29 cellular contexts compared by ENCODE assay signal in the genomic region with DNA sequence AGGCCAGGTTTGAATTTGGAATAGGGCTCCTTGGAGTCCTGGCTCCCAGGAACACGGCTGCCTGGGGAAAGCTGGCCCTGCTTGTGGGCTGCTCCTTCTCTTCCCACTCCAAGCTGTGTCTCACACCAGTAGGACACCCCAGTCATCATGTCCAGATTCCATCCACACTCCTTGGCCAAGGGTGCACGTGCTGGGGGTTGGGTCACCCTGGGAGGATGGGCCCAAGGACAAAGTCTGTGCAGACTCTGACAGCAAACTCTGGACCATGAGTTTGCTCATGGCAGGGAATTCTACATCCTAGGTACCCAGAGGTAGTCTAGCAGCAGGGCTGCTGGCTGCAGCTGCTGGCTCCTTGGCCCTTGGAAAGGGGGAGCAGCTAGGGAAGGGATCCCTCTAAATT.
"Had no signal": no experiment of that assay in that cellular context is flagged by ENCODE, and none has a peak within 500 bp of the region (broad histone marks: within the 10 kb centered on the region; RNA-seq: fewer than 3 reads in every experiment).

No MANE protein-coding gene starts in this region.

- H3K27ac ChIP-seq: brain microvascular endothelial cell, PC-9, RWPE1 had no signal

- H3K4me3 ChIP-seq: PC-9 had no signal

- ATAC-seq: activated T-cell treated with anti-CD3 and anti-CD28 coated beads, Interleukin-2, amount 50 U/mL, for 72 hours; activated T-helper 17 cell treated with anti-CD3 and anti-CD28 coated beads, Interleukin-2, amount 50 U/mL, for 72 hours; Right ventricle myocardium inferior had no signal

- H3K9me3 Mint-ChIP-seq: activated CD4-positive, alpha-beta memory T cell treated with anti-CD3 and anti-CD28 coated beads, Interleukin-2, amount 10 ng/mL, durations not matched to agents 7 days and 5 days; activated naive CD8-positive, alpha-beta T cell treated with anti-CD3 and anti-CD28 coated beads for 36 hours; activated T-cell treated with anti-CD3 and anti-CD28 coated beads, Interleukin-2, amount 50 U/mL, for 72 hours; activated T-helper 17 cell treated with anti-CD3 and anti-CD28 coated beads, Interleukin-2, amount 50 U/mL, for 72 hours; T-helper 1 cell treated with Interleukin-12 subunit alpha and Interleukin-12 subunit beta and Interleukin-4 antibody, amounts not matched to agents 30 μg/mL and 1 μg/mL, for 36 hours; T-helper 2 cell treated with Interferon-gamma antibody and Interleukin-4, amounts not matched to agents 5 μg/mL and 100 μg/mL, for 36 hours had no signal

- DNase-seq: activated CD4-positive, alpha-beta memory T cell treated with anti-CD3 and anti-CD28 coated beads, Interleukin-2, amount 10 ng/mL, durations not matched to agents 7 days and 5 days; activated CD4-positive, alpha-beta T cell treated with anti-CD3 and anti-CD28 coated beads, Interleukin-2, amount 50 U/mL, for 1 hour; activated effector memory CD4-positive, alpha-beta T cell treated with anti-CD3 and anti-CD28 coated beads, Interleukin-2, amount 50 U/mL, for 16 hours; activated naive CD4-positive, alpha-beta T cell; activated naive CD4-positive, alpha-beta T cell treated with anti-CD3 and anti-CD28 coated beads, Interleukin-2, amount 50 U/mL, for 16 hours; activated naive CD8-positive, alpha-beta T cell treated with anti-CD3 and anti-CD28 coated beads for 36 hours; activated T-cell treated with anti-CD3 and anti-CD28 coated beads, Interleukin-2, amount 50 U/mL, for 1 hour; activated T-cell treated with anti-CD3 and anti-CD28 coated beads, Interleukin-2, amount 50 U/mL, for 72 hours; amniotic stem cell; aorta; brain microvascular endothelial cell; central memory CD4-positive, alpha-beta T cell; MM.1S; MV-4-11; NCI-H1092; NCI-H1436 treated with DMSO at 0.1 percent for 48 hours; NCI-H1694 treated with DMSO at 0.1 percent for 48 hours; NCI-H2029; NCI-H345; NCI-H526; NCI-H748 treated with DMSO at 0.1 percent for 48 hours; NK-92 treated with Interleukin-12 subunit alpha and Interleukin-12 subunit beta, amount 100 ng/mL, for 24 hours; SIG-M5 had no signal

- H3K36me3 Mint-ChIP-seq: activated naive CD8-positive, alpha-beta T cell treated with anti-CD3 and anti-CD28 coated beads for 36 hours had no signal

- H3K4me1 Mint-ChIP-seq: activated T-helper 17 cell treated with anti-CD3 and anti-CD28 coated beads, Interleukin-2, amount 50 U/mL, for 72 hours had no signal

- H3K4me3 Mint-ChIP-seq: activated CD4-positive, alpha-beta memory T cell treated with anti-CD3 and anti-CD28 coated beads, Interleukin-2, amount 10 ng/mL, durations not matched to agents 7 days and 5 days; activated naive CD8-positive, alpha-beta T cell treated with anti-CD3 and anti-CD28 coated beads for 36 hours; activated T-cell treated with anti-CD3 and anti-CD28 coated beads, Interleukin-2, amount 50 U/mL, for 72 hours; activated T-helper 17 cell treated with anti-CD3 and anti-CD28 coated beads, Interleukin-2, amount 50 U/mL, for 72 hours; T-helper 1 cell treated with Interleukin-12 subunit alpha and Interleukin-12 subunit beta and Interleukin-4 antibody, amounts not matched to agents 30 μg/mL and 1 μg/mL, for 36 hours; T-helper 2 cell treated with Interferon-gamma antibody and Interleukin-4, amounts not matched to agents 5 μg/mL and 100 μg/mL, for 36 hours had no signal

- H2AFZ ChIP-seq: PC-9 had no signal

- H3K36me3 ChIP-seq: brain microvascular endothelial cell had no signal

- H3K27me3 Mint-ChIP-seq: activated CD4-positive, alpha-beta memory T cell treated with anti-CD3 and anti-CD28 coated beads, Interleukin-2, amount 10 ng/mL, durations not matched to agents 7 days and 5 days; activated naive CD8-positive, alpha-beta T cell treated with anti-CD3 and anti-CD28 coated beads for 36 hours; activated T-helper 17 cell treated with anti-CD3 and anti-CD28 coated beads, Interleukin-2, amount 50 U/mL, for 72 hours had no signal

- H3K4me2 ChIP-seq: PC-9 had no signal

- H3K27ac Mint-ChIP-seq: activated CD4-positive, alpha-beta memory T cell treated with anti-CD3 and anti-CD28 coated beads, Interleukin-2, amount 10 ng/mL, durations not matched to agents 7 days and 5 days; activated naive CD8-positive, alpha-beta T cell treated with anti-CD3 and anti-CD28 coated beads for 36 hours; activated T-cell treated with anti-CD3 and anti-CD28 coated beads, Interleukin-2, amount 50 U/mL, for 72 hours; activated T-helper 17 cell treated with anti-CD3 and anti-CD28 coated beads, Interleukin-2, amount 50 U/mL, for 72 hours; T-helper 1 cell treated with Interleukin-12 subunit alpha and Interleukin-12 subunit beta and Interleukin-4 antibody, amounts not matched to agents 30 μg/mL and 1 μg/mL, for 36 hours; T-helper 2 cell treated with Interferon-gamma antibody and Interleukin-4, amounts not matched to agents 5 μg/mL and 100 μg/mL, for 36 hours had no signal

- H3K27me3 ChIP-seq: brain microvascular endothelial cell had no signal
